ENCODE assay signal across 31 cellular contexts in genomic region chr9:128627127-128627715, GRCh38. TPM values are rescaled to one million over a fixed set of nuclear protein-coding genes. Genes with fewer than 3 reads are reported as not detected.
DNase-seq lines count a peak whose midpoint lies in the region; ATAC-seq, FAIRE-seq and TF ChIP-seq lines count a peak whose summit lies in the region.
"Had no signal": no experiment of that assay in that cellular context is flagged by ENCODE, and none has a peak within 500 bp of the region (broad histone marks: within the 10 kb centered on the region; RNA-seq: fewer than 3 reads in every experiment).

No MANE protein-coding gene starts in this region.

- no peak overlapping the region for H4K8ac ChIP-seq in mesenchymal stem cell (ENCODE audit: low read length)

- intact Hi-C loops in PC-3 (cut with micrococcal nuclease), result no loop called here
- intact Hi-C loops in Caco-2 (cut with micrococcal nuclease; ENCODE audit: unreplicated experiment), result no loop called here

- no peak overlapping the region for H3K9ac ChIP-seq in astrocyte (ENCODE audit: low read length)
- no peak overlapping the region for H3K9ac ChIP-seq in mesenchymal stem cell (ENCODE audit: low read length)
- H3K9ac ChIP-seq in PC-3 (ENCODE audit: low read length), result no peak overlapping the region
- H3K9ac ChIP-seq: neural progenitor cell had no signal

- peaks cover 90% of the 10 kb centered on the region for H3K36me3 Mint-ChIP-seq in activated T-cell treated with anti-CD3 and anti-CD28 coated beads, Interleukin-2, amount 50 U/mL, for 24 hours (ENCODE audit: low read depth)
- H3K36me3 Mint-ChIP-seq in astrocyte (ENCODE audit: low read depth, unreplicated experiment) (peaks cover 24% of the 10 kb centered on the region), Caco-2 (ENCODE audit: insufficient read depth, unreplicated experiment) (peaks cover 98% of the 10 kb centered on the region)

- H2AFZ ChIP-seq in astrocyte (ENCODE audit: low read depth, low read length) (no peak overlapping the region), mesenchymal stem cell (ENCODE audit: low read depth, low read length) (no peak overlapping the region), PC-3 (ENCODE audit: low read length) (no peak overlapping the region)
- H2AFZ ChIP-seq: neural progenitor cell had no signal

- H3K4ac ChIP-seq in mesenchymal stem cell (ENCODE audit: low read depth in 1 of 2, low read length in 2 of 2), result no peak overlapping the region

- no peak overlapping the region for H3K4me3 Mint-ChIP-seq in activated T-cell treated with anti-CD3 and anti-CD28 coated beads, Interleukin-2, amount 50 U/mL, for 24 hours
- no peak overlapping the region for H3K4me3 Mint-ChIP-seq in astrocyte (ENCODE audit: unreplicated experiment)
- no peak overlapping the region for H3K4me3 Mint-ChIP-seq in Caco-2 (ENCODE audit: unreplicated experiment)
- H3K4me3 Mint-ChIP-seq: activated B cell treated with CpG ODN at 0.5 μM for 24 hours; activated CD8-positive, alpha-beta memory T cell treated with anti-CD3 and anti-CD28 coated beads, Interleukin-2, amount 10 ng/mL, durations not matched to agents 7 days and 5 days; activated naive CD4-positive, alpha-beta T cell treated with anti-CD3 and anti-CD28 coated beads, Interleukin-2, amount 10 ng/mL, durations not matched to agents 7 days and 5 days; activated T-helper 1 cell treated with anti-CD3 and anti-CD28 coated beads, Interleukin-12 subunit alpha, Interleukin-12 subunit beta, Interleukin-2, Interleukin-4 antibody, amounts not matched to agents 30 ng/mL and 10 ng/mL and 1 ng/mL, durations not matched to agents 14 hours and 24 hours and 36 hours; B cell; CD8-positive, alpha-beta T cell; neural progenitor cell had no signal

- no peak for FAIRE-seq in astrocyte (lab: Jason Lieb, UNC)
- FAIRE-seq: A549, colon, HTR-8/SVneo had no signal

- H3K4me2 ChIP-seq in astrocyte (ENCODE audit: low read length) (no peak overlapping the region), mesenchymal stem cell (ENCODE audit: low read length, poor library complexity, severe bottlenecking) (no peak overlapping the region), PC-3 (ENCODE audit: low read length) (no peak overlapping the region)
- H3K4me2 ChIP-seq: A549, neural progenitor cell had no signal

- no peak overlapping the region for H2AK5ac ChIP-seq in mesenchymal stem cell (ENCODE audit: low read length, severe bottlenecking)

- TF ChIP-seq CTCF in astrocyte (IDR thresholded peaks at IDR 0.05; ENCODE audit: insufficient read depth, low read depth, low read length) (no peak), thoracic aorta (IDR thresholded peaks at IDR 0.05) (no peak), PC-3 (conservative IDR thresholded peaks at IDR 0.05; ENCODE audit: low read depth, low read length) (no peak), Caco-2 (IDR thresholded peaks at IDR 0.05; ENCODE audit: insufficient read depth in 1 of 2, low read depth in 1 of 2, low read length in 1 of 2, severe bottlenecking in 1 of 2, unreplicated experiment in 1 of 2) (no peak)

- no TSS peak for BruUV-seq in PC-3 (replicated peaks; lab: Mats Ljungman, UMichigan)
- BruUV-seq in Caco-2 (replicated peaks; lab: Mats Ljungman, UMichigan), result no TSS peak

- ATAC-seq in thoracic aorta (ENCODE audit: insufficient number of reproducible peaks, low FRiP score, low read depth) (no peak), PC-3 (no peak)
- ATAC-seq: activated CD8-positive, alpha-beta memory T cell treated with anti-CD3 and anti-CD28 coated beads, Interleukin-2, amount 10 ng/mL, durations not matched to agents 7 days and 5 days; CD8-positive, alpha-beta T cell had no signal

- H3K23ac ChIP-seq in mesenchymal stem cell (ENCODE audit: low read length in 2 of 2), result no peak overlapping the region

- no peak overlapping the region for H2BK120ac ChIP-seq in mesenchymal stem cell (ENCODE audit: low read depth, low read length)

- H3K4me3 ChIP-seq in astrocyte (ENCODE audit: insufficient read depth, low read depth, low read length) (no peak overlapping the region), mesenchymal stem cell (ENCODE audit: insufficient read depth in 1 of 2, low read depth in 1 of 2, low read length in 2 of 2) (no peak overlapping the region), thoracic aorta (no peak overlapping the region), PC-3 (ENCODE audit: low read length) (no peak overlapping the region), Caco-2 (ENCODE audit: low read depth, low read length) (no peak overlapping the region)
- H3K4me3 ChIP-seq: A549, adrenal gland, gastroesophageal sphincter, neural progenitor cell, upper lobe of left lung had no signal

- H3K14ac ChIP-seq in mesenchymal stem cell (ENCODE audit: low read length in 2 of 2), result no peak overlapping the region

- H4K91ac ChIP-seq in mesenchymal stem cell (ENCODE audit: low read length), result peak overlapping the region; percentile 20

- H3F3A ChIP-seq in PC-3 (ENCODE audit: low read length, unreplicated experiment), result no peaks in the 10 kb centered on the region

- H3K4me1 ChIP-seq in astrocyte (ENCODE audit: insufficient read depth, low read length) (no peaks in the 10 kb centered on the region), mesenchymal stem cell (ENCODE audit: control insufficient read depth, insufficient read depth, low read depth, low read length) (no peaks in the 10 kb centered on the region), thoracic aorta (ENCODE audit: control insufficient read depth in 1 of 2, low read depth in 2 of 2) (peaks cover 12 to 26% of the 10 kb centered on the region in 2 donors), PC-3 (ENCODE audit: insufficient read depth, low read length) (no peaks in the 10 kb centered on the region), Caco-2 (no peaks in the 10 kb centered on the region)
- H3K4me1 ChIP-seq: neural progenitor cell had no signal

- peaks cover 67% of the 10 kb centered on the region for H4K20me1 ChIP-seq in astrocyte (ENCODE audit: insufficient read depth, low read length)
- no peaks in the 10 kb centered on the region for H4K20me1 ChIP-seq in PC-3 (ENCODE audit: low read length)

- no peak overlapping the region for H3K18ac ChIP-seq in mesenchymal stem cell (ENCODE audit: low read depth in 1 of 2, low read length in 2 of 2)

- no peak overlapping the region for H2BK12ac ChIP-seq in mesenchymal stem cell (ENCODE audit: low read length in 2 of 2)

- H3K36me3 ChIP-seq in astrocyte (ENCODE audit: insufficient read depth, low read length), result peaks cover 44% of the 10 kb centered on the region
- H3K36me3 ChIP-seq in mesenchymal stem cell (ENCODE audit: control insufficient read depth in 1 of 2, insufficient read depth in 2 of 2, low read depth in 1 of 2, low read length in 2 of 2), result peaks cover 90 to 91% of the 10 kb centered on the region in 2 experiments
- H3K36me3 ChIP-seq in thoracic aorta, result peaks cover 85% of the 10 kb centered on the region
- H3K36me3 ChIP-seq in PC-3 (ENCODE audit: low read depth, low read length), result no peaks in the 10 kb centered on the region; the same call in 1 of the 2 replicates
- peaks cover 9% of the 10 kb centered on the region for H3K36me3 ChIP-seq in Caco-2 (ENCODE audit: control insufficient read depth, insufficient read depth, low read length)
- H3K36me3 ChIP-seq: neural progenitor cell had no signal

- WGBS in mesenchymal stem cell, result 97% methylated on average over 15 of the region's 15 CpGs

- no peak overlapping the region for H2BK5ac ChIP-seq in mesenchymal stem cell (ENCODE audit: low read depth, low read length, poor library complexity, severe bottlenecking)

- H3K9me2 ChIP-seq in PC-3 (replicated peaks; ENCODE audit: low read length), result no peaks in the 10 kb centered on the region

- H3K9me3 Mint-ChIP-seq in activated T-cell treated with anti-CD3 and anti-CD28 coated beads, Interleukin-2, amount 50 U/mL, for 24 hours, result no peaks in the 10 kb centered on the region
- no peaks in the 10 kb centered on the region for H3K9me3 Mint-ChIP-seq in astrocyte (ENCODE audit: unreplicated experiment)
- H3K9me3 Mint-ChIP-seq in Caco-2 (ENCODE audit: unreplicated experiment), result no peaks in the 10 kb centered on the region
- H3K9me3 Mint-ChIP-seq: activated B cell treated with CpG ODN at 0.5 μM for 24 hours; activated naive CD4-positive, alpha-beta T cell treated with anti-CD3 and anti-CD28 coated beads, Interleukin-2, amount 10 ng/mL, durations not matched to agents 7 days and 5 days; activated T-helper 1 cell treated with anti-CD3 and anti-CD28 coated beads, Interleukin-12 subunit alpha, Interleukin-12 subunit beta, Interleukin-2, Interleukin-4 antibody, amounts not matched to agents 30 ng/mL and 10 ng/mL and 1 ng/mL, durations not matched to agents 14 hours and 24 hours and 36 hours; CD8-positive, alpha-beta T cell; neural progenitor cell had no signal

- no peaks in the 10 kb centered on the region for H3K27me3 Mint-ChIP-seq in activated T-cell treated with anti-CD3 and anti-CD28 coated beads, Interleukin-2, amount 50 U/mL, for 24 hours
- H3K27me3 Mint-ChIP-seq in astrocyte (ENCODE audit: low read depth, unreplicated experiment) (no peaks in the 10 kb centered on the region), Caco-2 (ENCODE audit: insufficient read depth, unreplicated experiment) (no peaks in the 10 kb centered on the region)
- H3K27me3 Mint-ChIP-seq: activated B cell treated with CpG ODN at 0.5 μM for 24 hours; activated CD8-positive, alpha-beta memory T cell treated with anti-CD3 and anti-CD28 coated beads, Interleukin-2, amount 10 ng/mL, durations not matched to agents 7 days and 5 days; activated naive CD4-positive, alpha-beta T cell treated with anti-CD3 and anti-CD28 coated beads, Interleukin-2, amount 10 ng/mL, durations not matched to agents 7 days and 5 days; B cell had no signal

- H3K79me2 ChIP-seq in astrocyte (ENCODE audit: insufficient read depth, low read length) (peaks cover 12% of the 10 kb centered on the region), PC-3 (ENCODE audit: low read length) (no peaks in the 10 kb centered on the region)

- peaks cover 36% of the 10 kb centered on the region for H3K79me1 ChIP-seq in mesenchymal stem cell (replicated peaks; ENCODE audit: low read length, poor library complexity, severe bottlenecking)

- no peak overlapping the region for H3K27ac ChIP-seq in astrocyte (ENCODE audit: low read depth, low read length)
- H3K27ac ChIP-seq in mesenchymal stem cell (ENCODE audit: low read length, poor library complexity, severe bottlenecking), result no peak overlapping the region
- H3K27ac ChIP-seq in thoracic aorta, result peak overlapping the region; percentile 70 to 75
- H3K27ac ChIP-seq in PC-3 (ENCODE audit: low read length), result no peak overlapping the region
- H3K27ac ChIP-seq: neural progenitor cell had no signal

- no peak overlapping the region for H2BK15ac ChIP-seq in mesenchymal stem cell (ENCODE audit: low read depth, poor library complexity, severe bottlenecking)

- H3K4me1 Mint-ChIP-seq in activated T-cell treated with anti-CD3 and anti-CD28 coated beads, Interleukin-2, amount 50 U/mL, for 24 hours (ENCODE audit: low read depth), result no peaks in the 10 kb centered on the region
- H3K4me1 Mint-ChIP-seq in astrocyte (ENCODE audit: low read depth, unreplicated experiment), result peaks cover 4% of the 10 kb centered on the region
- H3K4me1 Mint-ChIP-seq in Caco-2 (ENCODE audit: low read depth, unreplicated experiment), result peaks cover 13% of the 10 kb centered on the region
- H3K4me1 Mint-ChIP-seq: activated B cell treated with CpG ODN at 0.5 μM for 24 hours; activated CD8-positive, alpha-beta memory T cell treated with anti-CD3 and anti-CD28 coated beads, Interleukin-2, amount 10 ng/mL, durations not matched to agents 7 days and 5 days; activated naive CD4-positive, alpha-beta T cell treated with anti-CD3 and anti-CD28 coated beads, Interleukin-2, amount 10 ng/mL, durations not matched to agents 7 days and 5 days; B cell had no signal

- H3K9me3 ChIP-seq in astrocyte (ENCODE audit: insufficient read depth, low read depth, low read length) (no peaks in the 10 kb centered on the region), mesenchymal stem cell (ENCODE audit: control insufficient read depth, low read length) (no peaks in the 10 kb centered on the region), thoracic aorta (no peaks in the 10 kb centered on the region), PC-3 (ENCODE audit: low read length) (no peaks in the 10 kb centered on the region), Caco-2 (no peaks in the 10 kb centered on the region)
- H3K9me3 ChIP-seq: A549, adrenal gland, gastroesophageal sphincter, upper lobe of left lung had no signal

- H3K27me3 ChIP-seq in astrocyte (ENCODE audit: insufficient read depth, low read length) (no peaks in the 10 kb centered on the region), mesenchymal stem cell (ENCODE audit: control insufficient read depth in 1 of 2, insufficient read depth in 1 of 2, low read length in 2 of 2) (no peaks in the 10 kb centered on the region), thoracic aorta (replicated peaks; ENCODE audit: insufficient read depth) (no peaks in the 10 kb centered on the region), PC-3 (ENCODE audit: low read length) (no peaks in the 10 kb centered on the region), Caco-2 (replicated peaks; ENCODE audit: control insufficient read depth, insufficient read depth, low read length) (no peaks in the 10 kb centered on the region)
- H3K27me3 ChIP-seq: adrenal gland, gastroesophageal sphincter, neural progenitor cell, upper lobe of left lung had no signal

- CTCF ChIA-PET in PC-3 (lab: Charles Lee), result interaction anchor here (0.7 kb wide), 1 partner anchor 187 kb away, joined by 3 read pairs; no protein-coding TSS in a partner anchor
- CTCF ChIA-PET in Caco-2 (lab: Charles Lee), result no interaction called here

- DNase-seq in activated T-cell treated with anti-CD3 and anti-CD28 coated beads, Interleukin-2, amount 50 U/mL, for 24 hours, result no peak
- DNase-seq in activated T-cell treated with anti-CD3 and anti-CD28 coated beads for 4 hours, result no peak
- no peak for DNase-seq in astrocyte (ENCODE audit: low read depth)
- no peak for DNase-seq in mesenchymal stem cell
- no peak for DNase-seq in thoracic aorta (ENCODE audit: low spot score)
- no peak for DNase-seq in PC-3
- DNase-seq in stimulated activated CD4-positive, alpha-beta T cell treated with anti-CD3 and anti-CD28 coated beads, Interleukin-4, amount 100 ng/mL, for 1 hour, result no peak
- DNase-seq in Caco-2, result no peak
- DNase-seq: activated B cell treated with CpG ODN at 0.5 μM for 24 hours; activated CD4-positive, alpha-beta T cell treated with anti-CD3 and anti-CD28 coated beads, Interleukin-2, amount 50 U/mL, for 1 hour; activated CD8-positive, alpha-beta memory T cell treated with anti-CD3 and anti-CD28 coated beads, Interleukin-2, amount 10 ng/mL, durations not matched to agents 7 days and 5 days; activated naive CD4-positive, alpha-beta T cell treated with anti-CD3 and anti-CD28 coated beads, Interleukin-2, amount 10 ng/mL, durations not matched to agents 7 days and 5 days; CD8-positive, alpha-beta T cell; effector CD4-positive, alpha-beta T cell; EL; KBM-7; mesendoderm; NCI-H1105; NCI-H187 treated with DMSO at 0.1 percent for 48 hours; NCI-H2171; NCI-H510A treated with DMSO at 0.1 percent for 48 hours; stimulated activated CD4-positive, alpha-beta T cell treated with anti-CD3 and anti-CD28 coated beads, Interleukin-4, amount 100 ng/mL, for 4 hours had no signal

- peak overlapping the region; percentile 59 for H3K27ac Mint-ChIP-seq in activated T-cell treated with anti-CD3 and anti-CD28 coated beads, Interleukin-2, amount 50 U/mL, for 24 hours
- H3K27ac Mint-ChIP-seq in astrocyte (ENCODE audit: unreplicated experiment), result peak overlapping the region; percentile 66
- no peak overlapping the region for H3K27ac Mint-ChIP-seq in Caco-2 (ENCODE audit: unreplicated experiment)
- H3K27ac Mint-ChIP-seq: activated CD8-positive, alpha-beta memory T cell treated with anti-CD3 and anti-CD28 coated beads, Interleukin-2, amount 10 ng/mL, durations not matched to agents 7 days and 5 days; activated naive CD4-positive, alpha-beta T cell treated with anti-CD3 and anti-CD28 coated beads, Interleukin-2, amount 10 ng/mL, durations not matched to agents 7 days and 5 days; activated T-helper 1 cell treated with anti-CD3 and anti-CD28 coated beads, Interleukin-12 subunit alpha, Interleukin-12 subunit beta, Interleukin-2, Interleukin-4 antibody, amounts not matched to agents 30 ng/mL and 10 ng/mL and 1 ng/mL, durations not matched to agents 14 hours and 24 hours and 36 hours; B cell; CD8-positive, alpha-beta T cell; neural progenitor cell had no signal

- POLR2A ChIA-PET in PC-3 (lab: Charles Lee; ENCODE audit: unreplicated experiment), result no interaction called here
- POLR2A ChIA-PET in Caco-2 (lab: Charles Lee), result interaction anchor here (0.5 kb wide), 1 partner anchor 17 kb away, joined by 4 read pairs; no protein-coding TSS in a partner anchor

RNA-seq across cellular contexts. Expression of gene DYNC2I2, which starts 29.4 kb away (rescaled TPM):
- total RNA-seq in astrocyte (19.5 and 20.6 TPM in 2 replicates), thoracic aorta (10 to 100 TPM; 30.8 to 43.9 TPM), PC-3 (2014; rRNA removed) (185 and 196 TPM in 2 replicates), Caco-2 (2022) (80.2 and 80.8 TPM in 2 replicates)
- polyA plus RNA-seq in mesenchymal stem cell (2013, experiment 1 of 2), result 16.5 TPM
- polyA plus RNA-seq in mesenchymal stem cell (2013, experiment 2 of 2), result 16.2 TPM

Comparison
In these comparisons a context has a peak if more than half of its experiments do, and no peak if none do; other contexts are left out.
1. H3K27ac ChIP-seq: peak in thoracic aorta (2 of 2); none in astrocyte (single experiment), mesenchymal stem cell (single experiment) and PC-3 (single experiment).